1 cellular context compared by ENCODE assay signal in genomic region chr3:125154110-125154509, GRCh38.
TF ChIP-seq lines count a peak whose summit lies in the region.

No MANE protein-coding gene starts in this region.

TF ChIP-seq in K562, 482 proteins besides CTCF, POLR2A, EP300 and RAD21 (continued from another document):
- no peak for TF ChIP-seq E2F5 (CRISPR knock-in tag; IDR thresholded peaks at IDR 0.05)
- no peak for TF ChIP-seq MEIS2 (IDR thresholded peaks at IDR 0.05; ENCODE audit: partially characterized antibody)
- TF ChIP-seq MCM7 (IDR thresholded peaks at IDR 0.05): no peak
- no peak for TF ChIP-seq ZNF592 (IDR thresholded peaks at IDR 0.05)
- no peak for TF ChIP-seq MXD1 (CRISPR knock-in tag; IDR thresholded peaks at IDR 0.05; ENCODE audit: borderline replicate concordance, poor library complexity, severe bottlenecking)
- no peak for TF ChIP-seq FOXK2 (conservative IDR thresholded peaks at IDR 0.05 in 1 of 2, IDR thresholded peaks at IDR 0.05 in 1 of 2; ENCODE audit: low read depth in 2 of 2)
- TF ChIP-seq ZNF280A (IDR thresholded peaks at IDR 0.05; ENCODE audit: low read depth, partially characterized antibody): no peak
- TF ChIP-seq RBBP5 (IDR thresholded peaks at IDR 0.05; ENCODE audit: borderline replicate concordance, insufficient read depth, low read length, poor library complexity, severe bottlenecking): no peak
- TF ChIP-seq POLR2AphosphoS2 (IDR thresholded peaks at IDR 0.05; ENCODE audit: low read length): no peak
- TF ChIP-seq STAT5A (IDR thresholded peaks at IDR 0.05; ENCODE audit: borderline replicate concordance, low read length): no peak
- TF ChIP-seq ZNF778 (CRISPR knock-in tag; IDR thresholded peaks at IDR 0.05): no peak
- TF ChIP-seq ZNF609 (CRISPR knock-in tag; IDR thresholded peaks at IDR 0.05; ENCODE audit: borderline replicate concordance): no peak
